Comparison of ENCODE assay signal across 8 cellular contexts in the genomic region with DNA sequence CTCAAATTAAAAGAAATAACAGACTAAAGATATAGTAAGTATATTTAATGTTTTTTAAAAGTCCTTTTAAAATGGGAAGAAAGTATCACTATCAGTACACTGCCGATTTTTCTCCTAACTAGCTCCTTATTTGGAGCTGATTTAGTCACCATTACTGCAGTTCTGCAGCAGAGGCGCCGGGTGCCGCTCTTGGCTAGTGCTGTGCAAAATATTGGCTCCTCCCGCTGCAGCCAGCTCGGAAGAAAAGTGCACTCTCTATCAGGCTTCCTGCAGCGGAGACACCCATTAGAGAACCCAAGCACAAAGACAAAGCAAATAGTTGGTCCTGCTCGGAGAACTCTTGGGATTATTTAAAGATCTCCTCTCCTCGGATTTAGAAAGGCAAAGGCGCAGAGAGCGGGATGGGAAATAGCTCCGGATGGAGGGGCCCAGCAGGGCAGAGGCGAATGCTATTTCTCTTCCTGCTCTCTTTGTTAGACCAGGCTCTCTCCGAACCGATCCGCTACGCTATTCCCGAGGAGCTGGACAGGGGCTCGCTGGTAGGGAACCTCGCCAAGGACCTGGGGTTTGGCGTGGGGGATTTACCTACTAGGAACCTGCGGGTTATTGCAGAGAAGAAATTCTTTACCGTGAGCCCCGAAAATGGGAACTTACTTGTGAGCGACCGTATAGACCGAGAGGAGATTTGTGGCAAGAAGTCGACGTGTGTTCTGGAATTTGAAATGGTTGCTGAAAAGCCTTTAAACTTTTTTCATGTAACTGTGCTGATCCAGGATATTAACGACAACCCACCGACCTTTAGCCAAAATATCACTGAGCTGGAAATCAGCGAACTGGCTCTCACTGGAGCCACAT. TPM values are rescaled to one million over a fixed set of nuclear protein-coding genes. Genes with fewer than 3 reads are reported as not detected.
DNase-seq lines count a peak whose midpoint lies in the region; ATAC-seq and TF ChIP-seq lines count a peak whose summit lies in the region.

PCDHGB3 (plus strand) TSS at position 249 of the 855 bp plus-strand sequence; CDS start at position 402, 153 bp downstream.

- intact Hi-C loops in HCT116 (cut with micrococcal nuclease): no loop called here
- intact Hi-C loops in PC-9 (cut with micrococcal nuclease; ENCODE audit: unreplicated experiment): no loop called here
- intact Hi-C loops in dorsolateral prefrontal cortex (cut with DNase I): no loop called here
- intact Hi-C loops in esophagus squamous epithelium (cut with DNase I): no loop called here

- H2BK12ac ChIP-seq in neuronal stem cell (ENCODE audit: low read length): no peak within 1 kb of the TSS

- POLR2A ChIA-PET in HCT116 (lab: Charles Lee) (no interaction called here), PC-9 (lab: Charles Lee; ENCODE audit: unreplicated experiment) (no interaction called here)

- WGBS in neuronal stem cell (ENCODE audit: extremely low coverage in 2 of 2, insufficient read length in 2 of 2, insufficient replicate concordance in 1 of 2), 2 donors: no CpG with 5 or more reads among the region's 32 CpGs
- 23 to 32% methylated on average over 26 to 27 of the region's 32 CpGs for WGBS in esophagus squamous epithelium, 2 donors

- H3K4me1 ChIP-seq in HCT116 (ENCODE audit: control insufficient read depth in 1 of 2, insufficient read depth in 2 of 2, low read length in 2 of 2) (no peaks in the 10 kb centered on the region), PC-9 (replicated peaks; ENCODE audit: insufficient read depth) (no peaks in the 10 kb centered on the region), neuronal stem cell (ENCODE audit: control insufficient read depth in 2 of 2, insufficient read depth in 1 of 2, low read depth in 1 of 2, low read length in 2 of 2) (no peaks in the 10 kb centered on the region), esophagus squamous epithelium (no peaks in the 10 kb centered on the region)

- no peaks in the 10 kb centered on the region for H3K27me3 ChIP-seq in HCT116 (ENCODE audit: insufficient read depth, low read length)
- peaks cover 48% of the 10 kb centered on the region for H3K27me3 ChIP-seq in PC-9 (ENCODE audit: insufficient read depth, low read depth)
- H3K27me3 ChIP-seq in dorsolateral prefrontal cortex: peaks cover 0 to 6% (median 0%) of the 10 kb centered on the region in 45 donors
- H3K27me3 ChIP-seq in neuronal stem cell (ENCODE audit: control insufficient read depth in 3 of 3, insufficient read depth in 3 of 3, low read depth in 1 of 3, low read length in 3 of 3): no peaks in the 10 kb centered on the region
- peaks cover 0 to 50% (median 0%) of the 10 kb centered on the region in 4 donors for H3K27me3 ChIP-seq in esophagus squamous epithelium

- no peak for DNase-seq in HCT116 (ENCODE audit: low read depth, low spot score)
- DNase-seq in PC-9: peak in 1 of 2 experiments; percentile 14
- no peak for DNase-seq in dorsolateral prefrontal cortex
- no peak for DNase-seq in neuronal stem cell (ENCODE audit: low spot score)
- DNase-seq in C1 segment of cervical spinal cord (lab: John Stamatoyannopoulos, UW): no peak
- no peak for DNase-seq in esophagus squamous epithelium (lab: John Stamatoyannopoulos, UW)
- no peak for DNase-seq in NCI-H187 (lab: John Stamatoyannopoulos, UW)

- H4K20me1 ChIP-seq in HCT116 (ENCODE audit: insufficient read depth) (no peaks in the 10 kb centered on the region), PC-9 (ENCODE audit: insufficient read depth) (no peaks in the 10 kb centered on the region)

- no peak within 1 kb of the TSS for H4K91ac ChIP-seq in neuronal stem cell (ENCODE audit: low read depth, low read length, poor library complexity)

- ATAC-seq in HCT116: no peak

- no peak within 1 kb of the TSS for H3K14ac ChIP-seq in neuronal stem cell (ENCODE audit: low read length)

- no peak within 1 kb of the TSS for H3K4ac ChIP-seq in neuronal stem cell (ENCODE audit: low read length)

- H2AK5ac ChIP-seq in neuronal stem cell (ENCODE audit: low read depth, low read length): no peak within 1 kb of the TSS

- H3K18ac ChIP-seq in neuronal stem cell (ENCODE audit: low read length): peak within 1 kb of the TSS; percentile 53

- no peak within 1 kb of the TSS for H3K23ac ChIP-seq in neuronal stem cell (ENCODE audit: low read depth, low read length, poor library complexity)

- H2BK15ac ChIP-seq in neuronal stem cell (ENCODE audit: low read length): no peak within 1 kb of the TSS

- CTCF ChIA-PET in HCT116 (lab: Charles Lee) (interaction anchor here (1.1 to 1.4 kb wide), 2 partner anchors 188 to 194 kb away, joined by 3 to 6 read pairs; no protein-coding TSS in a partner anchor), PC-9 (lab: Charles Lee) (interaction anchor here (0.6 to 1.3 kb wide), 7 partner anchors 22 to 222 kb away, joined by 3 to 5 read pairs (median 3); partner anchors contain the start of genes PCDHGA1 and PCDHGA10)

- peaks cover 0 to 12% of the 10 kb centered on the region in 2 experiments; a peak in 2 of 4 replicates for H3K9me3 ChIP-seq in HCT116 (ENCODE audit: control insufficient read depth in 1 of 2, insufficient read depth in 1 of 2, low read depth in 1 of 2, low read length in 2 of 2)
- peaks cover 5% of the 10 kb centered on the region; the same call in 1 of the 2 replicates for H3K9me3 ChIP-seq in PC-9 (ENCODE audit: insufficient read depth, low read depth)
- peaks cover 39 to 55% of the 10 kb centered on the region in 2 donors for H3K9me3 ChIP-seq in neuronal stem cell (replicated peaks in 1 of 2; ENCODE audit: control insufficient read depth in 2 of 2, insufficient read depth in 1 of 2, low read depth in 1 of 2, low read length in 2 of 2)
- H3K9me3 ChIP-seq in esophagus squamous epithelium: peaks cover 0 to 99% (median 85%) of the 10 kb centered on the region in 3 donors

- TF ChIP-seq CTCF in GM12874 (IDR thresholded peaks at IDR 0.05; ENCODE audit: insufficient read depth, low read depth, low read length) (peak; percentile 66), HCT116 (IDR thresholded peaks at IDR 0.05 in 2 of 3, conservative IDR thresholded peaks at IDR 0.05 in 1 of 3; ENCODE audit: borderline replicate concordance in 1 of 3, insufficient read depth in 1 of 3, low read depth in 2 of 3, low read length in 2 of 3) (no peak), PC-9 (conservative IDR thresholded peaks at IDR 0.05) (peak; percentile 29; the same call in 1 of the 2 replicates), dorsolateral prefrontal cortex (IDR thresholded peaks at IDR 0.05 in 54 of 56, conservative IDR thresholded peaks at IDR 0.05 in 2 of 56; ENCODE audit: low read depth in 1 of 56, partially characterized antibody in 56 of 56) (peak in 34 of 56 donors; percentile 8 to 53 (median 24)), esophagus squamous epithelium (IDR thresholded peaks at IDR 0.05) (peak in 1 of 6 experiments; percentile 31)

- H3K79me1 ChIP-seq in neuronal stem cell (ENCODE audit: low read depth, low read length): peaks cover 2% of the 10 kb centered on the region

- no peak within 1 kb of the TSS for H2BK5ac ChIP-seq in neuronal stem cell (ENCODE audit: low read length)

- H3F3A ChIP-seq in PC-9 (ENCODE audit: insufficient read depth, low read depth): no peaks in the 10 kb centered on the region

- H3K4me2 ChIP-seq in HCT116 (ENCODE audit: low read length) (no peak within 1 kb of the TSS), PC-9 (peak within 1 kb of the TSS; percentile 26; the same call in 1 of the 2 replicates), neuronal stem cell (ENCODE audit: insufficient read depth, low read length, poor library complexity, severe bottlenecking) (no peak within 1 kb of the TSS)

- H3K9ac ChIP-seq in HCT116 (ENCODE audit: low read length): no peak within 1 kb of the TSS
- no peak within 1 kb of the TSS for H3K9ac ChIP-seq in neuronal stem cell (ENCODE audit: low read depth, low read length, poor library complexity)

- 0 out of 2 replicates have a peak, but pooled peaks have one; percentile 10 for TF ChIP-seq RAD21 in HCT116 (IDR thresholded peaks at IDR 0.05; ENCODE audit: low read depth)

- RAD21 ChIA-PET in HCT116 (lab: Charles Lee; ENCODE audit: low non-redundant PET in 1 of 2, low total read pairs in 2 of 2, uncharacterized antibody in 2 of 2, unreplicated experiment in 2 of 2): interaction anchor here in 1 of 2 experiments (0.6 kb wide), 1 partner anchor 266 kb away, joined by 3 read pairs; no protein-coding TSS in a partner anchor

- H3K79me2 ChIP-seq in HCT116 (ENCODE audit: insufficient read depth, low read length) (no peaks in the 10 kb centered on the region), PC-9 (ENCODE audit: low read depth) (no peaks in the 10 kb centered on the region)

- no peak within 1 kb of the TSS for H4K8ac ChIP-seq in neuronal stem cell (ENCODE audit: low read depth, low read length)

- no peak within 1 kb of the TSS for H3K4me3 ChIP-seq in HCT116 (replicated peaks in 1 of 2; ENCODE audit: low read depth in 1 of 2, low read length in 2 of 2)
- no peak within 1 kb of the TSS for H3K4me3 ChIP-seq in PC-9
- H3K4me3 ChIP-seq in dorsolateral prefrontal cortex: peak within 1 kb of the TSS in 41 of 59 donors; percentile 1 to 53 (median 29)
- no peak within 1 kb of the TSS for H3K4me3 ChIP-seq in neuronal stem cell (ENCODE audit: low read length in 2 of 2)
- H3K4me3 ChIP-seq in esophagus squamous epithelium: peak within 1 kb of the TSS in 2 of 4 donors; percentile 28 to 47

- TF ChIP-seq POLR2A in HCT116 (IDR thresholded peaks at IDR 0.05; ENCODE audit: borderline replicate concordance, extremely low read depth, insufficient read depth, insufficient read length) (no peak), esophagus squamous epithelium (IDR thresholded peaks at IDR 0.05) (no peak)

- no peaks in the 10 kb centered on the region for H3K9me2 ChIP-seq in HCT116 (ENCODE audit: insufficient read depth)
- H3K9me2 ChIP-seq in PC-9 (ENCODE audit: insufficient read depth): no peaks in the 10 kb centered on the region

- no TSS peak for BruUV-seq in HCT116 (replicated peaks; lab: Mats Ljungman, UMichigan)
- BruUV-seq in PC-9 (replicated peaks; lab: Mats Ljungman, UMichigan): no TSS peak

- H3K36me3 ChIP-seq in HCT116 (ENCODE audit: control insufficient read depth in 1 of 2, insufficient read depth in 2 of 2, low read length in 2 of 2) (no peaks in the 10 kb centered on the region), PC-9 (ENCODE audit: low read depth) (no peaks in the 10 kb centered on the region), neuronal stem cell (replicated peaks in 1 of 2; ENCODE audit: control insufficient read depth in 2 of 2, insufficient read depth in 2 of 2, low read length in 2 of 2) (peaks cover 0 to 2% of the 10 kb centered on the region in 2 donors), esophagus squamous epithelium (no peaks in the 10 kb centered on the region)

- H2AFZ ChIP-seq in HCT116 (ENCODE audit: low read depth, low read length, poor library complexity, severe bottlenecking) (no peak within 1 kb of the TSS), PC-9 (peak within 1 kb of the TSS; percentile 69; the same call in 1 of the 2 replicates), neuronal stem cell (ENCODE audit: low read length) (peak within 1 kb of the TSS; percentile 29)

- no peak within 1 kb of the TSS for H3K27ac ChIP-seq in HCT116 (ENCODE audit: low read depth, low read length)
- no peak within 1 kb of the TSS for H3K27ac ChIP-seq in PC-9
- H3K27ac ChIP-seq in dorsolateral prefrontal cortex: no peak within 1 kb of the TSS
- no peak within 1 kb of the TSS for H3K27ac ChIP-seq in neuronal stem cell (replicated peaks; ENCODE audit: low read length)
- no peak within 1 kb of the TSS for H3K27ac ChIP-seq in esophagus squamous epithelium

- H2BK120ac ChIP-seq in neuronal stem cell (ENCODE audit: low read depth, low read length): no peak within 1 kb of the TSS

RNA-seq across cellular contexts. Expression of gene PCDHGB3, which starts in this region (rescaled TPM):
- total RNA-seq in HCT116 (2021; ENCODE audit: unreplicated experiment) (0.10 TPM), PC-9 (2021) (not detected in 2 replicates), dorsolateral prefrontal cortex (10 to 100 TPM in 8 of 120 experiments, 1 to 10 TPM in 112; 3.4 to 14.7 (median 6.5) TPM), esophagus squamous epithelium (1 to 10 TPM in 3 of 4 donors, under 1 TPM in 1; 0.26 to 2.7 (median 2.2) TPM)
- 0.03 and 0.10 TPM in 2 replicates for polyA plus RNA-seq in HCT116 (2012)
- polyA plus RNA-seq in neuronal stem cell (2013, experiment 1 of 2): 0.10 TPM
- polyA plus RNA-seq in neuronal stem cell (2013, experiment 2 of 2): 0.04 TPM

Comparison
In these comparisons a context has a peak if more than half of its experiments do, and no peak if none do; other contexts are left out.
1. CTCF ChIP-seq: peak in GM12874 (single experiment), PC-9 (single experiment) and dorsolateral prefrontal cortex (34 of 56); none in HCT116 (0 of 3).
2. H3K4me3 ChIP-seq: peak in dorsolateral prefrontal cortex (41 of 59); none in HCT116 (0 of 2), PC-9 (single experiment) and neuronal stem cell (0 of 2).